ENCODE assay signal across 1 cellular context in genomic region chr19:39264306-39265290, GRCh38.
TF ChIP-seq lines count a peak whose summit lies in the region.

No MANE protein-coding gene starts in this region.

TF ChIP-seq in WTC11, 78 proteins besides CTCF, POLR2A, EP300 and RAD21 (continued from another document and continues in another):
- TF ChIP-seq ZBTB43 (CRISPR knock-in tag; IDR thresholded peaks at IDR 0.05): peak; percentile 61; the same call in 1 of the 2 replicates
- TF ChIP-seq, protein P1, sequence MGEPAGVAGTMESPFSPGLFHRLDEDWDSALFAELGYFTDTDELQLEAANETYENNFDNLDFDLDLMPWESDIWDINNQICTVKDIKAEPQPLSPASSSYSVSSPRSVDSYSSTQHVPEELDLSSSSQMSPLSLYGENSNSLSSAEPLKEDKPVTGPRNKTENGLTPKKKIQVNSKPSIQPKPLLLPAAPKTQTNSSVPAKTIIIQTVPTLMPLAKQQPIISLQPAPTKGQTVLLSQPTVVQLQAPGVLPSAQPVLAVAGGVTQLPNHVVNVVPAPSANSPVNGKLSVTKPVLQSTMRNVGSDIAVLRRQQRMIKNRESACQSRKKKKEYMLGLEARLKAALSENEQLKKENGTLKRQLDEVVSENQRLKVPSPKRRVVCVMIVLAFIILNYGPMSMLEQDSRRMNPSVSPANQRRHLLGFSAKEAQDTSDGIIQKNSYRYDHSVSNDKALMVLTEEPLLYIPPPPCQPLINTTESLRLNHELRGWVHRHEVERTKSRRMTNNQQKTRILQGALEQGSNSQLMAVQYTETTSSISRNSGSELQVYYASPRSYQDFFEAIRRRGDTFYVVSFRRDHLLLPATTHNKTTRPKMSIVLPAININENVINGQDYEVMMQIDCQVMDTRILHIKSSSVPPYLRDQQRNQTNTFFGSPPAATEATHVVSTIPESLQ (CRISPR knock-in tag; IDR thresholded peaks at IDR 0.05): no peak
- no peak; the same call in 1 of the 2 replicates for TF ChIP-seq ZNF281 (CRISPR knock-in tag; IDR thresholded peaks at IDR 0.05)
- peak; percentile 41; the same call in 1 of the 2 replicates for TF ChIP-seq ZNF232 (CRISPR knock-in tag; IDR thresholded peaks at IDR 0.05)
- TF ChIP-seq ZNF317 (CRISPR knock-in tag; IDR thresholded peaks at IDR 0.05; ENCODE audit: borderline replicate concordance, low read depth): no peak
- peak; percentile 84; the same call in 1 of the 2 replicates for TF ChIP-seq TCF7 (CRISPR knock-in tag; IDR thresholded peaks at IDR 0.05; ENCODE audit: low read depth)
- TF ChIP-seq, protein P2, sequence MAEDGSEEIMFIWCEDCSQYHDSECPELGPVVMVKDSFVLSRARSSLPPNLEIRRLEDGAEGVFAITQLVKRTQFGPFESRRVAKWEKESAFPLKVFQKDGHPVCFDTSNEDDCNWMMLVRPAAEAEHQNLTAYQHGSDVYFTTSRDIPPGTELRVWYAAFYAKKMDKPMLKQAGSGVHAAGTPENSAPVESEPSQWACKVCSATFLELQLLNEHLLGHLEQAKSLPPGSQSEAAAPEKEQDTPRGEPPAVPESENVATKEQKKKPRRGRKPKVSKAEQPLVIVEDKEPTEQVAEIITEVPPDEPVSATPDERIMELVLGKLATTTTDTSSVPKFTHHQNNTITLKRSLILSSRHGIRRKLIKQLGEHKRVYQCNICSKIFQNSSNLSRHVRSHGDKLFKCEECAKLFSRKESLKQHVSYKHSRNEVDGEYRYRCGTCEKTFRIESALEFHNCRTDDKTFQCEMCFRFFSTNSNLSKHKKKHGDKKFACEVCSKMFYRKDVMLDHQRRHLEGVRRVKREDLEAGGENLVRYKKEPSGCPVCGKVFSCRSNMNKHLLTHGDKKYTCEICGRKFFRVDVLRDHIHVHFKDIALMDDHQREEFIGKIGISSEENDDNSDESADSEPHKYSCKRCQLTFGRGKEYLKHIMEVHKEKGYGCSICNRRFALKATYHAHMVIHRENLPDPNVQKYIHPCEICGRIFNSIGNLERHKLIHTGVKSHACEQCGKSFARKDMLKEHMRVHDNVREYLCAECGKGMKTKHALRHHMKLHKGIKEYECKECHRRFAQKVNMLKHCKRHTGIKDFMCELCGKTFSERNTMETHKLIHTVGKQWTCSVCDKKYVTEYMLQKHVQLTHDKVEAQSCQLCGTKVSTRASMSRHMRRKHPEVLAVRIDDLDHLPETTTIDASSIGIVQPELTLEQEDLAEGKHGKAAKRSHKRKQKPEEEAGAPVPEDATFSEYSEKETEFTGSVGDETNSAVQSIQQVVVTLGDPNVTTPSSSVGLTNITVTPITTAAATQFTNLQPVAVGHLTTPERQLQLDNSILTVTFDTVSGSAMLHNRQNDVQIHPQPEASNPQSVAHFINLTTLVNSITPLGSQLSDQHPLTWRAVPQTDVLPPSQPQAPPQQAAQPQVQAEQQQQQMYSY (CRISPR knock-in tag; IDR thresholded peaks at IDR 0.05): peak; percentile 51
- TF ChIP-seq JAZF1 (CRISPR knock-in tag; IDR thresholded peaks at IDR 0.05): no peak
- TF ChIP-seq, protein P3, sequence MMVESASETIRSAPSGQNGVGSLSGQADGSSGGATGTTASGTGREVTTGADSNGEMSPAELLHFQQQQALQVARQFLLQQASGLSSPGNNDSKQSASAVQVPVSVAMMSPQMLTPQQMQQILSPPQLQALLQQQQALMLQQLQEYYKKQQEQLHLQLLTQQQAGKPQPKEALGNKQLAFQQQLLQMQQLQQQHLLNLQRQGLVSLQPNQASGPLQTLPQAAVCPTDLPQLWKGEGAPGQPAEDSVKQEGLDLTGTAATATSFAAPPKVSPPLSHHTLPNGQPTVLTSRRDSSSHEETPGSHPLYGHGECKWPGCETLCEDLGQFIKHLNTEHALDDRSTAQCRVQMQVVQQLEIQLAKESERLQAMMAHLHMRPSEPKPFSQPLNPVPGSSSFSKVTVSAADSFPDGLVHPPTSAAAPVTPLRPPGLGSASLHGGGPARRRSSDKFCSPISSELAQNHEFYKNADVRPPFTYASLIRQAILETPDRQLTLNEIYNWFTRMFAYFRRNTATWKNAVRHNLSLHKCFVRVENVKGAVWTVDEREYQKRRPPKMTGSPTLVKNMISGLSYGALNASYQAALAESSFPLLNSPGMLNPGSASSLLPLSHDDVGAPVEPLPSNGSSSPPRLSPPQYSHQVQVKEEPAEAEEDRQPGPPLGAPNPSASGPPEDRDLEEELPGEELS (CRISPR knock-in tag; IDR thresholded peaks at IDR 0.05): peak; percentile 84; the same call in 1 of the 2 replicates
- TF ChIP-seq MYBL2 (CRISPR knock-in tag; IDR thresholded peaks at IDR 0.05): peak; percentile 72; the same call in 1 of the 2 replicates
- TF ChIP-seq E2F1 (CRISPR knock-in tag; IDR thresholded peaks at IDR 0.05): peak; percentile 81; the same call in 1 of the 2 replicates
- TF ChIP-seq RELA (CRISPR knock-in tag; IDR thresholded peaks at IDR 0.05; ENCODE audit: borderline replicate concordance): no peak; the same call in 1 of the 2 replicates
- TF ChIP-seq, protein P4, sequence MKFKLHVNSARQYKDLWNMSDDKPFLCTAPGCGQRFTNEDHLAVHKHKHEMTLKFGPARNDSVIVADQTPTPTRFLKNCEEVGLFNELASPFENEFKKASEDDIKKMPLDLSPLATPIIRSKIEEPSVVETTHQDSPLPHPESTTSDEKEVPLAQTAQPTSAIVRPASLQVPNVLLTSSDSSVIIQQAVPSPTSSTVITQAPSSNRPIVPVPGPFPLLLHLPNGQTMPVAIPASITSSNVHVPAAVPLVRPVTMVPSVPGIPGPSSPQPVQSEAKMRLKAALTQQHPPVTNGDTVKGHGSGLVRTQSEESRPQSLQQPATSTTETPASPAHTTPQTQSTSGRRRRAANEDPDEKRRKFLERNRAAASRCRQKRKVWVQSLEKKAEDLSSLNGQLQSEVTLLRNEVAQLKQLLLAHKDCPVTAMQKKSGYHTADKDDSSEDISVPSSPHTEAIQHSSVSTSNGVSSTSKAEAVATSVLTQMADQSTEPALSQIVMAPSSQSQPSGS (CRISPR knock-in tag; IDR thresholded peaks at IDR 0.05; ENCODE audit: borderline replicate concordance, low read depth): 0 out of 2 replicates have a peak, but pooled peaks have one; percentile 6
- TF ChIP-seq ZNF416 (CRISPR knock-in tag; IDR thresholded peaks at IDR 0.05): no peak
- TF ChIP-seq NR2C2 (CRISPR knock-in tag; IDR thresholded peaks at IDR 0.05): no peak
- TF ChIP-seq CREB1 (CRISPR knock-in tag; IDR thresholded peaks at IDR 0.05): 0 out of 2 replicates have a peak, but pooled peaks have one; percentile 33
- TF ChIP-seq ZBTB21 (CRISPR knock-in tag; IDR thresholded peaks at IDR 0.05; ENCODE audit: borderline replicate concordance): no peak
- no peak for TF ChIP-seq ARID4B (CRISPR knock-in tag; IDR thresholded peaks at IDR 0.05; ENCODE audit: borderline replicate concordance)
- peak; percentile 41; the same call in 1 of the 2 replicates for TF ChIP-seq SP1 (CRISPR knock-in tag; conservative IDR thresholded peaks at IDR 0.05)
- TF ChIP-seq EMX1 (CRISPR knock-in tag; IDR thresholded peaks at IDR 0.05): no peak
- peak; percentile 51; the same call in 1 of the 2 replicates for TF ChIP-seq FOXP1 (CRISPR knock-in tag; IDR thresholded peaks at IDR 0.05; ENCODE audit: borderline replicate concordance)
- TF ChIP-seq, protein P5, sequence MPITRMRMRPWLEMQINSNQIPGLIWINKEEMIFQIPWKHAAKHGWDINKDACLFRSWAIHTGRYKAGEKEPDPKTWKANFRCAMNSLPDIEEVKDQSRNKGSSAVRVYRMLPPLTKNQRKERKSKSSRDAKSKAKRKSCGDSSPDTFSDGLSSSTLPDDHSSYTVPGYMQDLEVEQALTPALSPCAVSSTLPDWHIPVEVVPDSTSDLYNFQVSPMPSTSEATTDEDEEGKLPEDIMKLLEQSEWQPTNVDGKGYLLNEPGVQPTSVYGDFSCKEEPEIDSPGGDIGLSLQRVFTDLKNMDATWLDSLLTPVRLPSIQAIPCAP (CRISPR knock-in tag; IDR thresholded peaks at IDR 0.05): no peak
- TF ChIP-seq ESRRA (CRISPR knock-in tag; IDR thresholded peaks at IDR 0.05; ENCODE audit: borderline replicate concordance): no peak
- TF ChIP-seq NR3C1 (CRISPR knock-in tag; conservative IDR thresholded peaks at IDR 0.05; ENCODE audit: low read depth): no peak
- TF ChIP-seq USF2 (CRISPR knock-in tag; IDR thresholded peaks at IDR 0.05): peak; percentile 77
